Comparison of ENCODE assay signal across 7 cellular contexts in genomic region chr10:30454744-30455498, GRCh38. TPM values are rescaled to one million over a fixed set of nuclear protein-coding genes. Genes with fewer than 3 reads are reported as not detected.
DNase-seq lines count a peak whose midpoint lies in the region; ATAC-seq and TF ChIP-seq lines count a peak whose summit lies in the region.

No MANE protein-coding gene starts in this region.

- ATAC-seq in GM21390 (IDR thresholded peaks at IDR 0.05; ENCODE audit: unreplicated experiment) (peak; percentile 14), left lobe of liver (peak; percentile 29)

- DNase-seq in astrocyte of the hippocampus (ENCODE audit: low read depth, low spot score) (peak; percentile 72), left lobe of liver (ENCODE audit: low spot score) (no peak), testis (no peak), HuH-7 (ENCODE audit: low spot score) (no peak), NCI-H526 treated with DMSO at 0.1 percent for 48 hours (lab: John Stamatoyannopoulos, UW) (no peak), T-helper 9 cell (no peak)

- peak overlapping the region; percentile 64 to 82 for H3K27ac ChIP-seq in testis

- no peaks in the 10 kb centered on the region for H3K36me3 ChIP-seq in testis (ENCODE audit: low read depth, missing control alignments)

- 28 to 29% methylated on average over 3 of the region's 3 CpGs for WGBS in testis, 2 donors

- H3K4me3 ChIP-seq in testis: no peak overlapping the region

- no peaks in the 10 kb centered on the region for H3K9me3 ChIP-seq in testis

- TF ChIP-seq POLR2A in testis (IDR thresholded peaks at IDR 0.05): no peak

- no peaks in the 10 kb centered on the region for H3K27me3 ChIP-seq in testis

- TF ChIP-seq CTCF in testis (IDR thresholded peaks at IDR 0.05): no peak

- H3K4me1 ChIP-seq in testis: peaks cover 23% of the 10 kb centered on the region

- intact Hi-C loops in testis (cut with DNase I; ENCODE audit: low total_unique reads): no loop called here

RNA-seq across cellular contexts. Expression of gene MAP3K8, which starts 20.9 kb away (rescaled TPM):
- total RNA-seq in left lobe of liver: 2.9 TPM
- total RNA-seq in testis: 10 to 100 TPM in 1 of 2 donors, 1 to 10 TPM in 1; 3.1 to 10.4 TPM
- 5.2 TPM for polyA plus RNA-seq in testis (ENCODE audit: insufficient read depth, low read depth, low replicate concordance)
